Comparison of ENCODE assay signal across 14 cellular contexts in the genomic region with DNA sequence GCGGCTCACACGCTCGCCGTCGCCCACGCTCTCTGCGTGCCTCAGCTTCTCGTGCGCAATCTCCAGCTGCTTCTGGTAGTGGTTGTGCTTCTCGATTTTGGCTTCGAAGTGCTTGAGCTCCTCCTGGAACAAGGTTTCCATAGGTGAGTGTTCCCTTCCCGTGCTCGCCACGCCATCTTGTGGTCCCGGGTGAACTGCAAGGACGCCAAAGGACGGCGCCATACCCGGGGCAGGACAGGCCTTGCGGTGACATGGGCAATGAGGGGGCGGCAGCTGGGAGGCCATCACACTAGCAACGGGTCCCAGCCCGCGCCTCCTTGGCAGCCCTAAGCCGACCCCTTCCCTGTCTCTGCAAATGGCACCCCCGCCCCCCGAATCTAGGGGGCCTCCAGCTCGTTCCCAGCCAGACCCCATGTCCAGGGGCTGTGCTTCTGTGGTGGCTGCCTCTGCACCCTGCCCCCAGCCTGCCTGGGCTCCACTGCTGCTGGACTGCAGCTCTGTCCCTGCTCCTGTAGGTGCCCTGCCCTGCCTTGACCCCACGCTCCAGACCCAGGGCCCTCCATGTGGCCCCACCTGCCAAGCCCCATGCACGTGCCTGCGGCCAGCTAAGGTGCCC. TPM values are rescaled to one million over a fixed set of nuclear protein-coding genes. Genes with fewer than 3 reads are reported as not detected.
DNase-seq lines count a peak whose midpoint lies in the region; ATAC-seq and TF ChIP-seq lines count a peak whose summit lies in the region.
"Had no signal": no experiment of that assay in that cellular context is flagged by ENCODE, and none has a peak within 500 bp of the region (broad histone marks: within the 10 kb centered on the region; RNA-seq: fewer than 3 reads in every experiment).

No MANE protein-coding gene starts in this region.

- POLR2A ChIA-PET in AG04449 (lab: Yijun Ruan, JAX), result no interaction called here

- no peak overlapping the region for H3K4me3 Mint-ChIP-seq in chondrocyte (ENCODE audit: unreplicated experiment)
- H3K4me3 Mint-ChIP-seq: activated T-cell treated with anti-CD3 and anti-CD28 coated beads, Interleukin-2, amount 50 U/mL, for 72 hours had no signal

- no peaks in the 10 kb centered on the region for H3K9me3 Mint-ChIP-seq in chondrocyte (ENCODE audit: low read depth)
- H3K9me3 Mint-ChIP-seq: activated T-cell treated with anti-CD3 and anti-CD28 coated beads, Interleukin-2, amount 50 U/mL, for 72 hours had no signal

- H3K4me1 Mint-ChIP-seq in chondrocyte (ENCODE audit: low read depth), result no peaks in the 10 kb centered on the region

- H3K4me3 ChIP-seq in AG04449 (ENCODE audit: low read depth, low read length) (no peak overlapping the region), HFF-Myc (replicated peaks; ENCODE audit: low read depth, low read length) (no peak overlapping the region)
- H3K4me3 ChIP-seq: breast epithelium had no signal

- TF ChIP-seq CTCF in AG04449 (IDR thresholded peaks at IDR 0.05; ENCODE audit: insufficient read depth, low read length, missing control alignments), result peak; percentile 26
- peak; percentile 30 for TF ChIP-seq CTCF in HFF-Myc (IDR thresholded peaks at IDR 0.05; ENCODE audit: low read depth, low read length, missing control alignments)
- peak; percentile 53 for TF ChIP-seq CTCF in chondrocyte (IDR thresholded peaks at IDR 0.05)

- H3K27ac Mint-ChIP-seq in chondrocyte (ENCODE audit: unreplicated experiment), result no peak overlapping the region
- H3K27ac Mint-ChIP-seq: activated T-cell treated with anti-CD3 and anti-CD28 coated beads, Interleukin-2, amount 50 U/mL, for 72 hours had no signal

- peaks cover 35% of the 10 kb centered on the region for H3K36me3 Mint-ChIP-seq in chondrocyte (ENCODE audit: low read depth)

- no peak for ATAC-seq in HG03378 (IDR thresholded peaks at IDR 0.05; ENCODE audit: unreplicated experiment)

- CTCF ChIA-PET in AG04449 (lab: Yijun Ruan, JAX), result interaction anchor here (1.2 to 1.4 kb wide), 3 partner anchors 10 to 169 kb away, joined by 3 to 5 read pairs (median 3); no protein-coding TSS in a partner anchor

- DNase-seq in AG04449 (ENCODE audit: low read depth, low spot score) (no peak), HFF-Myc (ENCODE audit: extremely low read depth, low read depth) (no peak), chondrocyte (ENCODE audit: low spot score) (no peak), left kidney (ENCODE audit: low read depth, low spot score) (peak; percentile 54), AG08396 (ENCODE audit: low spot score) (no peak), germinal center (ENCODE audit: low spot score) (no peak)
- DNase-seq in stimulated activated CD4-positive, alpha-beta T cell treated with anti-CD3 and anti-CD28 coated beads, Interleukin-4, amount 100 ng/mL, for 24 hours, result no peak
- DNase-seq: activated T-cell treated with anti-CD3 and anti-CD28 coated beads, Interleukin-2, amount 50 U/mL, for 72 hours; COR-L47; Karpas-422; NCI-H226; trophoblast cell had no signal

- no peaks in the 10 kb centered on the region for H3K27me3 Mint-ChIP-seq in chondrocyte (ENCODE audit: low read depth)

RNA-seq across cellular contexts. Expression of a gene that starts 17.3 kb away (rescaled TPM):
- total RNA-seq in chondrocyte, result 135 to 142 TPM (median 142 TPM) in 3 replicates

RNA-seq across cellular contexts. Expression of a gene that starts 51.8 kb away (rescaled TPM):
- total RNA-seq in chondrocyte, result 0.37 TPM in 1 of 3 replicates, not detected in the others
- total RNA-seq: activated T-cell treated with anti-CD3 and anti-CD28 coated beads, Interleukin-2, amount 50 U/mL, for 72 hours had no signal
